ENCODE assay signal across 13 cellular contexts in the genomic region with DNA sequence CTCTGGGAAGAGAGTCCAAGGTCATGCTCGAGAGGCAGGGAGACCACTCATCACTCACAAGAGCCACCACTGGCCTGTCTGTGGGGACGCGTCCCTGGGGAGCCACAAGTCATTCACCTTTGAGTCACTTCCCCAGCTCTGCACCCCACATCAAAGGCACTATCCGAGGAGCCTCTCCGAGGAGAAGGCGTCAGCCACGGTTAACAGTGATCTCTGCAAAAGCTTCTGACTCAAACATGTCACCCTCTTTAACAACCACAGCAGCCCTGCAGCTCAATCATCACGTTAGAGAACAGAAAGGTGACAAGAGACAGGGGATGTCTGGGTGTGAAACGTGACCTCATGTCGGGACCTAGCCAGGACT. TPM values are rescaled to one million over a fixed set of nuclear protein-coding genes. Genes with fewer than 3 reads are reported as not detected.
DNase-seq lines count a peak whose midpoint lies in the region; ATAC-seq and TF ChIP-seq lines count a peak whose summit lies in the region.
"Had no signal": no experiment of that assay in that cellular context is flagged by ENCODE, and none has a peak within 500 bp of the region (broad histone marks: within the 10 kb centered on the region; RNA-seq: fewer than 3 reads in every experiment).

No MANE protein-coding gene starts in this region.

- TF ChIP-seq POLR2A in stomach (IDR thresholded peaks at IDR 0.05) (no peak), Peyer's patch (IDR thresholded peaks at IDR 0.05) (no peak)

- H3K27ac Mint-ChIP-seq in CD4-positive, alpha-beta T cell, result peak overlapping the region; percentile 30
- H3K27ac Mint-ChIP-seq in activated T-cell treated with anti-CD3 and anti-CD28 coated beads, Interleukin-2, amount 50 U/mL, for 24 hours, result peak overlapping the region; percentile 40
- H3K27ac Mint-ChIP-seq in natural killer cell, result peak overlapping the region; percentile 71 to 79
- H3K27ac Mint-ChIP-seq: activated naive CD4-positive, alpha-beta T cell treated with anti-CD3 and anti-CD28 coated beads, Interleukin-2, amount 50 U/mL, for 24 hours had no signal

- H3K27me3 Mint-ChIP-seq in CD4-positive, alpha-beta T cell, result no peaks in the 10 kb centered on the region
- no peaks in the 10 kb centered on the region for H3K27me3 Mint-ChIP-seq in activated T-cell treated with anti-CD3 and anti-CD28 coated beads, Interleukin-2, amount 50 U/mL, for 24 hours
- no peaks in the 10 kb centered on the region for H3K27me3 Mint-ChIP-seq in natural killer cell (ENCODE audit: low read depth in 2 of 2)
- H3K27me3 Mint-ChIP-seq: activated naive CD4-positive, alpha-beta T cell treated with anti-CD3 and anti-CD28 coated beads, Interleukin-2, amount 50 U/mL, for 24 hours had no signal

- no peaks in the 10 kb centered on the region for H3K4me1 ChIP-seq in PC-9 (replicated peaks; ENCODE audit: insufficient read depth)
- peaks cover 9 to 43% (median 23%) of the 10 kb centered on the region in 4 donors for H3K4me1 ChIP-seq in stomach
- peaks cover 0 to 7% (median 0%) of the 10 kb centered on the region in 4 donors for H3K4me1 ChIP-seq in Peyer's patch

- H3K36me3 ChIP-seq in PC-9 (ENCODE audit: low read depth) (peaks cover 15% of the 10 kb centered on the region), stomach (peaks cover 46 to 92% (median 89%) of the 10 kb centered on the region in 4 donors), Peyer's patch (peaks cover 0 to 64% (median 0%) of the 10 kb centered on the region in 3 donors)

- WGBS in stomach, 5 donors, result 80 to 88% (median 85%) methylated on average over 10 of the region's 10 CpGs

- POLR2A ChIA-PET in CD4-positive, alpha-beta T cell (lab: Charles Lee), result no interaction called here
- POLR2A ChIA-PET in PC-9 (lab: Charles Lee; ENCODE audit: unreplicated experiment), result interaction anchor here (0.6 kb wide), 1 partner anchor 1257 kb away, joined by 4 read pairs; no protein-coding TSS in a partner anchor

- H3K9me3 Mint-ChIP-seq in CD4-positive, alpha-beta T cell, result no peaks in the 10 kb centered on the region
- H3K9me3 Mint-ChIP-seq in activated T-cell treated with anti-CD3 and anti-CD28 coated beads, Interleukin-2, amount 50 U/mL, for 24 hours, result no peaks in the 10 kb centered on the region
- H3K9me3 Mint-ChIP-seq in natural killer cell, result no peaks in the 10 kb centered on the region
- H3K9me3 Mint-ChIP-seq: activated naive CD4-positive, alpha-beta T cell treated with anti-CD3 and anti-CD28 coated beads, Interleukin-2, amount 50 U/mL, for 24 hours had no signal

- CTCF ChIA-PET in CD4-positive, alpha-beta T cell (lab: Charles Lee), result interaction anchor here (1.6 kb wide), 1 partner anchor 12 kb away, joined by 9 read pairs; no protein-coding TSS in a partner anchor
- CTCF ChIA-PET in PC-9 (lab: Charles Lee), result no interaction called here

- peaks cover 10% of the 10 kb centered on the region for H3K79me2 ChIP-seq in PC-9 (ENCODE audit: low read depth)

- no peak overlapping the region for H3K27ac ChIP-seq in CD4-positive, alpha-beta T cell (ENCODE audit: low read depth, low read length)
- H3K27ac ChIP-seq in PC-9 (no peak overlapping the region), stomach (no peak overlapping the region), Peyer's patch (no peak overlapping the region)

- H3K27me3 ChIP-seq in CD4-positive, alpha-beta T cell (ENCODE audit: control insufficient read depth, insufficient read depth, low read length), result no peaks in the 10 kb centered on the region
- H3K27me3 ChIP-seq in PC-9 (ENCODE audit: insufficient read depth, low read depth), result no peaks in the 10 kb centered on the region
- no peaks in the 10 kb centered on the region for H3K27me3 ChIP-seq in stomach
- H3K27me3 ChIP-seq in Peyer's patch, result no peaks in the 10 kb centered on the region

- no peak for TF ChIP-seq CTCF in CD4-positive, alpha-beta T cell (IDR thresholded peaks at IDR 0.05)
- TF ChIP-seq CTCF in natural killer cell (IDR thresholded peaks at IDR 0.05) (no peak), PC-9 (conservative IDR thresholded peaks at IDR 0.05) (no peak), stomach (IDR thresholded peaks at IDR 0.05) (no peak), Peyer's patch (IDR thresholded peaks at IDR 0.05) (no peak)

- TF ChIP-seq EP300 in stomach (IDR thresholded peaks at IDR 0.05), result no peak

- no peaks in the 10 kb centered on the region for H3K9me2 ChIP-seq in PC-9 (ENCODE audit: insufficient read depth)

- peaks cover 65% of the 10 kb centered on the region for H3K36me3 Mint-ChIP-seq in CD4-positive, alpha-beta T cell (ENCODE audit: low read depth)
- peaks cover 78% of the 10 kb centered on the region for H3K36me3 Mint-ChIP-seq in activated T-cell treated with anti-CD3 and anti-CD28 coated beads, Interleukin-2, amount 50 U/mL, for 24 hours (ENCODE audit: low read depth)
- H3K36me3 Mint-ChIP-seq in natural killer cell, result no peaks in the 10 kb centered on the region

- intact Hi-C loops in CD4-positive, alpha-beta T cell (cut with DNase I, micrococcal nuclease), result no loop called here
- intact Hi-C loops in natural killer cell (cut with micrococcal nuclease), result no loop called here
- intact Hi-C loops in PC-9 (cut with micrococcal nuclease; ENCODE audit: unreplicated experiment), result no loop called here
- intact Hi-C loops in stomach (cut with DNase I; ENCODE audit: low total_unique reads), result no loop called here

- no peak overlapping the region for H3K4me2 ChIP-seq in PC-9

- H3K9me3 ChIP-seq in CD4-positive, alpha-beta T cell (ENCODE audit: control insufficient read depth, low read length), result no peaks in the 10 kb centered on the region
- no peaks in the 10 kb centered on the region for H3K9me3 ChIP-seq in PC-9 (ENCODE audit: insufficient read depth, low read depth)
- no peaks in the 10 kb centered on the region for H3K9me3 ChIP-seq in stomach
- no peaks in the 10 kb centered on the region for H3K9me3 ChIP-seq in Peyer's patch

- DNase-seq in CD4-positive, alpha-beta T cell, result peak in 4 of 10 experiments; percentile 18 to 34 (median 23)
- DNase-seq in activated T-cell treated with anti-CD3 and anti-CD28 coated beads, Interleukin-2, amount 50 U/mL, for 24 hours, result no peak
- DNase-seq in natural killer cell, result no peak
- no peak for DNase-seq in PC-9
- DNase-seq in stomach, result no peak
- DNase-seq in NCI-H2196 (lab: John Stamatoyannopoulos, UW; ENCODE audit: unreplicated experiment), result no peak
- DNase-seq in Peyer's patch, result no peak

- peak; percentile 73 for ATAC-seq in CD4-positive, alpha-beta T cell (ENCODE audit: poor library complexity)
- ATAC-seq in HG02798 (IDR thresholded peaks at IDR 0.05; ENCODE audit: poor library complexity, unreplicated experiment), result peak; percentile 57
- ATAC-seq in natural killer cell, result peak; percentile 73 to 79 (median 76)
- ATAC-seq: HCT116 had no signal

- H3K4me3 Mint-ChIP-seq in CD4-positive, alpha-beta T cell, result no peak overlapping the region
- no peak overlapping the region for H3K4me3 Mint-ChIP-seq in activated T-cell treated with anti-CD3 and anti-CD28 coated beads, Interleukin-2, amount 50 U/mL, for 24 hours
- no peak overlapping the region for H3K4me3 Mint-ChIP-seq in natural killer cell
- H3K4me3 Mint-ChIP-seq: activated naive CD4-positive, alpha-beta T cell treated with anti-CD3 and anti-CD28 coated beads, Interleukin-2, amount 50 U/mL, for 24 hours had no signal

- no peaks in the 10 kb centered on the region; the same call in 1 of the 2 replicates for H3F3A ChIP-seq in PC-9 (ENCODE audit: insufficient read depth, low read depth)

- H3K4me1 Mint-ChIP-seq in CD4-positive, alpha-beta T cell (ENCODE audit: low read depth), result peaks cover 10% of the 10 kb centered on the region
- H3K4me1 Mint-ChIP-seq in activated T-cell treated with anti-CD3 and anti-CD28 coated beads, Interleukin-2, amount 50 U/mL, for 24 hours (ENCODE audit: low read depth), result peaks cover 20% of the 10 kb centered on the region
- H3K4me1 Mint-ChIP-seq in natural killer cell, result peaks cover 5 to 25% of the 10 kb centered on the region in 2 donors

- BruUV-seq in PC-9 (replicated peaks; lab: Mats Ljungman, UMichigan), result no TSS peak

- H2AFZ ChIP-seq in PC-9, result no peak overlapping the region

- no peak overlapping the region for H3K4me3 ChIP-seq in PC-9
- H3K4me3 ChIP-seq in stomach, result no peak overlapping the region
- no peak overlapping the region for H3K4me3 ChIP-seq in Peyer's patch

- H4K20me1 ChIP-seq in PC-9 (ENCODE audit: insufficient read depth), result peaks cover 35% of the 10 kb centered on the region

RNA-seq across cellular contexts. Expression of gene LRRC47, which starts 9.0 kb away (rescaled TPM):
- 10 to 100 TPM; 30.1 to 32.0 TPM for total RNA-seq in CD4-positive, alpha-beta T cell
- 10 to 100 TPM; 33.5 to 49.8 (median 45.2) TPM for total RNA-seq in natural killer cell
- total RNA-seq in PC-9 (2021), result 34.2 and 35.5 TPM in 2 replicates
- total RNA-seq in stomach, result 100 to 1,000 TPM in 1 of 5 donors, 10 to 100 TPM in 4; 19.8 to 212 (median 49.0) TPM
- polyA plus RNA-seq in stomach, result 10 to 100 TPM; 12.0 to 22.9 (median 18.5) TPM
- 10 to 100 TPM; 31.3 to 99.0 (median 40.8) TPM for total RNA-seq in Peyer's patch

RNA-seq across cellular contexts. Expression of gene SMIM1, which starts 14.8 kb away (rescaled TPM):
- 1 to 10 TPM; 1.8 to 2.6 TPM for total RNA-seq in CD4-positive, alpha-beta T cell
- 1 to 10 TPM in 2 of 3 donors, under 1 TPM in 1; 0.78 to 2.6 (median 1.6) TPM for total RNA-seq in natural killer cell
- total RNA-seq in PC-9 (2021), result 5.9 and 13.2 TPM in 2 replicates
- total RNA-seq in stomach, result not detected
- polyA plus RNA-seq in stomach, result 10 to 100 TPM in 2 of 3 donors, 1 to 10 TPM in 1; 7.3 to 26.5 (median 12.5) TPM
- total RNA-seq in Peyer's patch, result not detected
- total RNA-seq: T-helper 2 cell treated with Interferon-gamma antibody and Interleukin-4, amounts not matched to agents 100 ng/mL and 5 ng/mL, for 36 hours had no signal
- polyA plus RNA-seq: fibroblast of lung had no signal

RNA-seq across cellular contexts. Expression of gene CCDC27, which starts 35.1 kb away (rescaled TPM):
- total RNA-seq in CD4-positive, alpha-beta T cell, result not detected
- total RNA-seq in natural killer cell, result not detected
- not detected in 2 replicates for total RNA-seq in PC-9 (2021)
- total RNA-seq in stomach, result not detected
- polyA plus RNA-seq in stomach, result not detected
- total RNA-seq in Peyer's patch, result not detected
- total RNA-seq: fibroblast of lung; mesenteric fat pad; T-helper 2 cell treated with Interferon-gamma antibody and Interleukin-4, amounts not matched to agents 100 ng/mL and 5 ng/mL, for 36 hours had no signal
- polyA plus RNA-seq: fibroblast of lung had no signal
